ENCODE assay signal across 23 cellular contexts in genomic region chr9:17800397-17800796, GRCh38.
"Had no signal": no experiment of that assay in that cellular context is flagged by ENCODE, and none has a peak within 500 bp of the region (broad histone marks: within the 10 kb centered on the region; RNA-seq: fewer than 3 reads in every experiment).

No MANE protein-coding gene starts in this region.

- FAIRE-seq: TTC549 had no signal

- ATAC-seq: activated naive CD4-positive, alpha-beta T cell treated with anti-CD3 and anti-CD28 coated beads, Interleukin-2, amount 50 U/mL, for 72 hours; activated T-cell treated with anti-CD3 and anti-CD28 coated beads, Interleukin-2, amount 50 U/mL, for 4 hours; T-helper 17 cell had no signal

- H3K27ac ChIP-seq: VCaP had no signal

- DNase-seq: activated CD4-positive, alpha-beta memory T cell treated with anti-CD3 and anti-CD28 coated beads for 36 hours; activated CD4-positive, alpha-beta T cell treated with anti-CD3 and anti-CD28 coated beads, Interleukin-2, amount 10 ng/mL, durations not matched to agents 7 days and 5 days; activated CD4-positive, CD25-positive, alpha-beta regulatory T cell; activated CD8-positive, alpha-beta memory T cell treated with anti-CD3 and anti-CD28 coated beads for 24 hours; activated effector memory CD4-positive, alpha-beta T cell treated with anti-CD3 and anti-CD28 coated beads, Interleukin-2, amount 50 U/mL, for 16 hours; activated naive CD4-positive, alpha-beta T cell treated with Interleukin-2 at 50 U/mL for 16 hours; activated T-cell treated with anti-CD3 and anti-CD28 coated beads, Interleukin-2, amount 50 U/mL, for 4 hours; amygdala; KG1; NCI-H1048; NCI-H146; NCI-H187 treated with DMSO at 0.1 percent for 48 hours; NCI-H2081 treated with DMSO at 0.1 percent for 48 hours; NCI-H2171 treated with DMSO at 0.1 percent for 48 hours; NCI-H226; NCI-H524 treated with DMSO at 0.1 percent for 48 hours; NCI-H774; SIG-M5; T-helper 17 cell; T-helper 9 cell had no signal
